Comparison of ENCODE assay signal across 9 cellular contexts in the genomic region with DNA sequence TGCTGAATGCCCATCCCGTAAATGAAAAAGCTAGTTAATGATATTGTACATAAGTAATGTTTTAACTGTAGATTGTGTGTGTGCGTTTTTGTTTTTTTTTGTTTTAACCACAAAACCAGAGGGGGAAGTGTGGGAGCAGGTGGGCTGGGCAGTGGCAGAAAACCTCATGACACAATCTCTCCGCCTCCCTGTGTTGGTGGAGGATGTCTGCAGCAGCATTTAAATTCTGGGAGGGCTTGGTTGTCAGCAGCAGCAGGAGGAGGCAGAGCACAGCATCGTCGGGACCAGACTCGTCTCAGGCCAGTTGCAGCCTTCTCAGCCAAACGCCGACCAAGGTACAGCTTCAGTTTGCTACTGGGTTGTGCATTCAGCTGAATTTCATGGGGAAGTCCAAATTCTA. TPM values are rescaled to one million over a fixed set of nuclear protein-coding genes. Genes with fewer than 3 reads are reported as not detected.
DNase-seq lines count a peak whose midpoint lies in the region; ATAC-seq and TF ChIP-seq lines count a peak whose summit lies in the region.
"Had no signal": no experiment of that assay in that cellular context is flagged by ENCODE, and none has a peak within 500 bp of the region (broad histone marks: within the 10 kb centered on the region; RNA-seq: fewer than 3 reads in every experiment).

Gene SPP1 (plus strand): TSS at position 249 of the 400 bp plus-strand sequence. CDS start 1,182 bp downstream, outside the sequence.

- CTCF ChIA-PET in SK-N-SH (lab: Yijun Ruan, JAX), result interaction anchor here (1.5 to 12.0 kb wide), 4 partner anchors 11 to 237 kb away, joined by 4 to 182 read pairs (median 46); no protein-coding TSS in a partner anchor

- peaks cover 10% of the 10 kb centered on the region; the same call in 1 of the 2 replicates for H3K27me3 ChIP-seq in SK-N-SH (ENCODE audit: insufficient read depth)
- no peaks in the 10 kb centered on the region for H3K27me3 ChIP-seq in endodermal cell (ENCODE audit: control insufficient read depth, insufficient read depth, low read length, poor library complexity, severe bottlenecking)
- H3K27me3 ChIP-seq in neural progenitor cell, result no peaks in the 10 kb centered on the region

- TF ChIP-seq CTCF in SK-N-SH (IDR thresholded peaks at IDR 0.05) (no peak), endodermal cell (conservative IDR thresholded peaks at IDR 0.05) (peak; percentile 37), neural progenitor cell (IDR thresholded peaks at IDR 0.05) (no peak)

- no peak within 1 kb of the TSS for H3K9ac ChIP-seq in SK-N-SH
- no peak within 1 kb of the TSS for H3K9ac ChIP-seq in endodermal cell (ENCODE audit: extremely low read depth, low read length, poor library complexity, severe bottlenecking)
- H3K9ac ChIP-seq in neural progenitor cell, result no peak within 1 kb of the TSS

- H3K9me3 ChIP-seq in SK-N-SH, result no peaks in the 10 kb centered on the region
- no peaks in the 10 kb centered on the region for H3K9me3 ChIP-seq in endodermal cell (ENCODE audit: control insufficient read depth, low read length)
- no peaks in the 10 kb centered on the region for H3K9me3 ChIP-seq in neural progenitor cell (ENCODE audit: low read depth)

- TF ChIP-seq EP300 in SK-N-SH (IDR thresholded peaks at IDR 0.05; ENCODE audit: borderline replicate concordance in 1 of 2, low read depth in 1 of 2, low read length in 1 of 2), result no peak

- POLR2A ChIA-PET in SK-N-SH (lab: Yijun Ruan, JAX), result no interaction called here

- H3F3A ChIP-seq in SK-N-SH (replicated peaks; ENCODE audit: insufficient read depth), result no peaks in the 10 kb centered on the region
- H3F3A ChIP-seq in neural progenitor cell (ENCODE audit: low read depth), result peaks cover 8% of the 10 kb centered on the region

- whole genome bisulfite sequencing in SK-N-SH (ENCODE audit: low lambda C conversion rate), result 28% methylated on average over 8 of the region's 8 CpGs
- WGBS in endodermal cell (ENCODE audit: insufficient coverage in 1 of 2, insufficient read length in 1 of 2), 2 experiments, result 4 to 33% methylated on average over 3 to 8 of the region's 8 CpGs

- H3K4me2 ChIP-seq in SK-N-SH (no peak within 1 kb of the TSS), neural progenitor cell (peak within 1 kb of the TSS; percentile 50)

- H3K4me3 ChIP-seq in SK-N-SH (ENCODE audit: low read depth in 2 of 2, low read length in 1 of 2) (no peak within 1 kb of the TSS), endodermal cell (ENCODE audit: low read length) (no peak within 1 kb of the TSS), neural progenitor cell (no peak within 1 kb of the TSS)

- no peaks in the 10 kb centered on the region for H4K20me1 ChIP-seq in SK-N-SH (ENCODE audit: insufficient read depth)
- no peaks in the 10 kb centered on the region for H4K20me1 ChIP-seq in neural progenitor cell (ENCODE audit: low read depth)

- in situ Hi-C loops in ACHN (cut with HindIII; ENCODE audit: low pct_ligation_motif_present, low pct_unique_long_range_greater_than_20kb, low sequenced_read_pairs), result no loop called here

- H2AFZ ChIP-seq in SK-N-SH (ENCODE audit: low read depth) (0 out of 2 replicates have a peak within 1 kb of the TSS, but pooled peaks have one; percentile 7), neural progenitor cell (replicated peaks) (no peak within 1 kb of the TSS)

- TF ChIP-seq RAD21 in SK-N-SH (IDR thresholded peaks at IDR 0.05; ENCODE audit: low read length), result no peak

- ATAC-seq in GM18511 (IDR thresholded peaks at IDR 0.05; ENCODE audit: unreplicated experiment) (peak; percentile 82), HG03196 (IDR thresholded peaks at IDR 0.05; ENCODE audit: unreplicated experiment) (peak; percentile 83)

- H3K4me1 ChIP-seq in SK-N-SH (ENCODE audit: control insufficient read depth in 1 of 2, insufficient read depth in 2 of 2, low read depth in 1 of 2, low read length in 1 of 2) (no peaks in the 10 kb centered on the region; a peak in 1 of 4 replicates), endodermal cell (ENCODE audit: control insufficient read depth, insufficient read depth, low read length) (no peaks in the 10 kb centered on the region), neural progenitor cell (peaks cover 11% of the 10 kb centered on the region)

- H3K9me3 Mint-ChIP-seq in endodermal cell (no peaks in the 10 kb centered on the region), neural progenitor cell (no peaks in the 10 kb centered on the region)

- no peaks in the 10 kb centered on the region for H3K27me3 Mint-ChIP-seq in endodermal cell (ENCODE audit: insufficient read depth)
- H3K27me3 Mint-ChIP-seq in neural progenitor cell (ENCODE audit: insufficient read depth, low read depth), result peaks cover 3% of the 10 kb centered on the region

- H3K79me2 ChIP-seq in SK-N-SH (ENCODE audit: insufficient read depth), result no peaks in the 10 kb centered on the region
- H3K79me2 ChIP-seq in neural progenitor cell (ENCODE audit: low read depth), result no peaks in the 10 kb centered on the region

- H3K9me2 ChIP-seq in SK-N-SH, result peaks cover 3% of the 10 kb centered on the region; the same call in 1 of the 2 replicates

- H3K36me3 Mint-ChIP-seq in endodermal cell (ENCODE audit: low read depth) (no peaks in the 10 kb centered on the region), neural progenitor cell (no peaks in the 10 kb centered on the region)

- no peak within 1 kb of the TSS for H3K27ac ChIP-seq in SK-N-SH (ENCODE audit: low read depth in 2 of 2, low read length in 1 of 2)
- H3K27ac ChIP-seq in endodermal cell (ENCODE audit: low read depth, low read length), result no peak within 1 kb of the TSS
- no peak within 1 kb of the TSS for H3K27ac ChIP-seq in neural progenitor cell

- H3K36me3 ChIP-seq in SK-N-SH (replicated peaks in 1 of 2; ENCODE audit: control insufficient read depth in 1 of 2, insufficient read depth in 2 of 2, low read length in 1 of 2) (no peaks in the 10 kb centered on the region), endodermal cell (ENCODE audit: control insufficient read depth, insufficient read depth, low read length) (no peaks in the 10 kb centered on the region), neural progenitor cell (no peaks in the 10 kb centered on the region)

- H3K4me1 Mint-ChIP-seq in endodermal cell, result peaks cover 9% of the 10 kb centered on the region
- H3K4me1 Mint-ChIP-seq in neural progenitor cell, result peaks cover 23% of the 10 kb centered on the region

- H3K4me3 Mint-ChIP-seq in endodermal cell, result no peak within 1 kb of the TSS
- H3K4me3 Mint-ChIP-seq in neural progenitor cell, result no peak within 1 kb of the TSS

- H3K27ac Mint-ChIP-seq in endodermal cell (no peak within 1 kb of the TSS), neural progenitor cell (no peak within 1 kb of the TSS)

- DNase-seq in ACHN (peak; percentile 97), SK-N-SH (peak; percentile 43), endodermal cell (peak; percentile 90), neural progenitor cell (ENCODE audit: low spot score) (peak; percentile 74), activated gamma-delta T cell treated with Interleukin-2 at 50 U/mL for 16 hours (no peak)
- DNase-seq in activated CD8-positive, alpha-beta memory T cell treated with anti-CD3 and anti-CD28 coated beads, Interleukin-2, amount 50 U/mL, for 48 hours, result no peak

TF ChIP-seq in SK-N-SH, 30 proteins besides CTCF, POLR2A, EP300 and RAD21 (continues in another document):
- TF ChIP-seq FOXJ3 (CRISPR knock-in tag; IDR thresholded peaks at IDR 0.05) (no peak), NFIC (IDR thresholded peaks at IDR 0.05; ENCODE audit: borderline replicate concordance) (no peak), MXI1 (IDR thresholded peaks at IDR 0.05; ENCODE audit: low read depth, low read length) (no peak), RXRA (IDR thresholded peaks at IDR 0.05; ENCODE audit: borderline replicate concordance, low read depth) (no peak), CHD2 (IDR thresholded peaks at IDR 0.05; ENCODE audit: low read length, partially characterized antibody) (no peak), TAF1 (IDR thresholded peaks at IDR 0.05; ENCODE audit: borderline replicate concordance, low read depth, low read length) (no peak), FOXM1 (IDR thresholded peaks at IDR 0.05; ENCODE audit: low read depth) (no peak), JUND (IDR thresholded peaks at IDR 0.05) (no peak), RCOR1 (IDR thresholded peaks at IDR 0.05; ENCODE audit: low read length) (no peak), POLR2AphosphoS5 (IDR thresholded peaks at IDR 0.05; ENCODE audit: low read depth, low read length) (no peak), SMC3 (IDR thresholded peaks at IDR 0.05; ENCODE audit: low read depth, low read length) (no peak), NRF1 (IDR thresholded peaks at IDR 0.05; ENCODE audit: low read depth, low read length) (no peak), ELF1 (IDR thresholded peaks at IDR 0.05) (no peak), MEF2A (IDR thresholded peaks at IDR 0.05; ENCODE audit: borderline replicate concordance, low read depth) (no peak)
- TF ChIP-seq, protein P1, sequence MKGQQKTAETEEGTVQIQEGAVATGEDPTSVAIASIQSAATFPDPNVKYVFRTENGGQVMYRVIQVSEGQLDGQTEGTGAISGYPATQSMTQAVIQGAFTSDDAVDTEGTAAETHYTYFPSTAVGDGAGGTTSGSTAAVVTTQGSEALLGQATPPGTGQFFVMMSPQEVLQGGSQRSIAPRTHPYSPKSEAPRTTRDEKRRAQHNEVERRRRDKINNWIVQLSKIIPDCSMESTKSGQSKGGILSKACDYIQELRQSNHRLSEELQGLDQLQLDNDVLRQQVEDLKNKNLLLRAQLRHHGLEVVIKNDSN (IDR thresholded peaks at IDR 0.05; ENCODE audit: borderline replicate concordance, low read depth), result no peak

RNA-seq across cellular contexts. Expression of gene SPP1, which starts in this region (rescaled TPM):
- 0.82 and 1.3 TPM in 2 replicates for polyA plus RNA-seq in SK-N-SH (2012; rRNA removed)
- 0.81 and 1.1 TPM in 2 replicates for polyA plus RNA-seq in SK-N-SH (2012; cell fraction: cytosol; rRNA removed)
- 2.5 and 3.9 TPM in 2 replicates for polyA plus RNA-seq in SK-N-SH (2012; cell fraction: nucleus; rRNA removed)
- total RNA-seq in endodermal cell (1 to 10 TPM in 1 of 2 donors, under 1 TPM in 1; 0.31 to 8.8 TPM), neural progenitor cell (ENCODE audit: low replicate concordance) (0.54 and 1.1 TPM in 2 replicates)
- polyA plus RNA-seq in endodermal cell (2013, experiment 1 of 2), result 17.8 TPM
- 27.3 TPM for polyA plus RNA-seq in endodermal cell (2013, experiment 2 of 2)
- total RNA-seq: bronchial epithelial cell had no signal

Comparison
In these comparisons a context has a peak if more than half of its experiments do, and no peak if none do; other contexts are left out.
1. DNase-seq: peak in ACHN (single experiment), SK-N-SH (single experiment), endodermal cell (single experiment) and neural progenitor cell (single experiment); none in activated CD8-positive, alpha-beta memory T cell treated with anti-CD3 and anti-CD28 coated beads, Interleukin-2, amount 50 U/mL, for 48 hours (single experiment) and activated gamma-delta T cell treated with Interleukin-2 at 50 U/mL for 16 hours (single experiment).